In genomic region chr20:19992996-19993908, GRCh38 we compare ENCODE assay signal across 8 cellular contexts. TPM values are rescaled to one million over a fixed set of nuclear protein-coding genes. Genes with fewer than 3 reads are reported as not detected.
A peak's percentile ranks its signal among the peaks of the same experiment; 100 is the strongest.
DNase-seq lines count a peak whose midpoint lies in the region; ATAC-seq, FAIRE-seq and TF ChIP-seq lines count a peak whose summit lies in the region.

No MANE protein-coding gene starts in this region.

- H3K27ac ChIP-seq in body of pancreas = peak overlapping the region in 3 of 4 donors; percentile 44 to 73 (median 71)
- H3K27ac ChIP-seq in substantia nigra (ENCODE audit: low read depth, low read length, poor library complexity, severe bottlenecking) = peak overlapping the region; percentile 79
- H3K27ac ChIP-seq in WERI-Rb-1 = no peak overlapping the region

- WGBS in body of pancreas, 2 donors = 29 to 35% methylated on average over 14 of the region's 14 CpGs

- no peak for TF ChIP-seq POLR2A in body of pancreas (IDR thresholded peaks at IDR 0.05)

- H3K36me3 ChIP-seq in body of pancreas (replicated peaks in 1 of 2; ENCODE audit: insufficient read depth in 1 of 2, low read depth in 2 of 2) (peaks cover 0 to 7% of the 10 kb centered on the region in 2 donors), WERI-Rb-1 (no peaks in the 10 kb centered on the region)

- no peak for FAIRE-seq in D721Med (lab: Jason Lieb, UNC)

- intact Hi-C loops in body of pancreas (cut with DNase I) = loop anchor here (5.0 kb wide), 1 partner anchor 206 kb away; no protein-coding TSS in a partner anchor

- DNase-seq in HFF-Myc (ENCODE audit: extremely low read depth, low read depth) (peak; percentile 93), body of pancreas (peak; percentile 53 to 76 (median 60)), islet precursor cell (peak; percentile 98), substantia nigra (lab: John Stamatoyannopoulos, UW) (peak in 21 of 49 donors; percentile 19 to 58 (median 37)), WERI-Rb-1 (no peak), NCI-H526 (lab: John Stamatoyannopoulos, UW) (no peak), D721Med (ENCODE audit: insufficient read length, low spot score) (no peak), COR-L47 (lab: John Stamatoyannopoulos, UW) (no peak)

- H3K9me3 ChIP-seq in body of pancreas = no peaks in the 10 kb centered on the region
- no peaks in the 10 kb centered on the region for H3K9me3 ChIP-seq in WERI-Rb-1 (ENCODE audit: severe bottlenecking)

- peaks cover 39% of the 10 kb centered on the region for H3K4me1 ChIP-seq in body of pancreas

- TF ChIP-seq CTCF in HFF-Myc (IDR thresholded peaks at IDR 0.05; ENCODE audit: low read depth, low read length, missing control alignments) (no peak), body of pancreas (IDR thresholded peaks at IDR 0.05) (no peak), WERI-Rb-1 (IDR thresholded peaks at IDR 0.05; ENCODE audit: low read depth, low read length) (no peak), D721Med (IDR thresholded peaks at IDR 0.05; ENCODE audit: insufficient read depth, missing control alignments) (no peak)

- H3K4me3 ChIP-seq in HFF-Myc (replicated peaks; ENCODE audit: low read depth, low read length) = peak overlapping the region; percentile 22
- no peak overlapping the region for H3K4me3 ChIP-seq in body of pancreas
- no peak overlapping the region for H3K4me3 ChIP-seq in WERI-Rb-1 (ENCODE audit: low read depth, low read length)

- peak; percentile 80 for ATAC-seq in body of pancreas

- H3K27me3 ChIP-seq in body of pancreas (no peaks in the 10 kb centered on the region), WERI-Rb-1 (ENCODE audit: insufficient read depth, low read depth, severe bottlenecking) (no peaks in the 10 kb centered on the region)

RNA-seq across cellular contexts. Expression of gene NAA20, which starts 23.9 kb away (rescaled TPM):
- total RNA-seq in body of pancreas = 10 to 100 TPM; 19.2 to 23.4 TPM

RNA-seq across cellular contexts. Expression of gene CRNKL1, which starts 59.0 kb away (rescaled TPM):
- 10 to 100 TPM; 12.5 to 28.3 TPM for total RNA-seq in body of pancreas

RNA-seq across cellular contexts. Expression of gene CFAP61, which starts 59.1 kb away (rescaled TPM):
- total RNA-seq in body of pancreas = under 1 TPM in 1 of 2 donors, not detected in 1; 0.52 TPM

Comparison
In these comparisons a context has a peak if more than half of its experiments do, and no peak if none do; other contexts are left out.
1. DNase-seq: peak in HFF-Myc (single experiment), body of pancreas (4 of 4) and islet precursor cell (single experiment); none in WERI-Rb-1 (single experiment), NCI-H526 (0 of 2), D721Med (single experiment) and COR-L47 (single experiment).